Comparison of ENCODE assay signal across 15 cellular contexts in genomic region chr1:175318633-175319032, GRCh38.
DNase-seq lines count a peak whose midpoint lies in the region; ATAC-seq and TF ChIP-seq lines count a peak whose summit lies in the region.
"Had no signal": no experiment of that assay in that cellular context is flagged by ENCODE, and none has a peak within 500 bp of the region (broad histone marks: within the 10 kb centered on the region; RNA-seq: fewer than 3 reads in every experiment).

No MANE protein-coding gene starts in this region.

- peaks cover 40% of the 10 kb centered on the region for H3K27me3 Mint-ChIP-seq in stimulated activated naive CD8-positive, alpha-beta T cell treated with anti-CD3 and anti-CD28 coated beads, Interleukin-15, amount 100 ng/mL, for 72 hours

- H3K9ac ChIP-seq in stomach smooth muscle (ENCODE audit: low read length in 2 of 2), result peak overlapping the region in 1 of 2 donors; percentile 24
- H3K9ac ChIP-seq: GM23248 had no signal

- H3K4me1 ChIP-seq in body of pancreas, result peaks cover 40% of the 10 kb centered on the region
- peaks cover 33 to 35% of the 10 kb centered on the region in 2 experiments for H3K4me1 ChIP-seq in neutrophil (ENCODE audit: control insufficient read depth in 1 of 2, insufficient read depth in 1 of 2, low read depth in 1 of 2, low read length in 1 of 2)
- H3K4me1 ChIP-seq in stomach smooth muscle (ENCODE audit: control insufficient read depth, insufficient read depth, low read length), result peaks cover 2% of the 10 kb centered on the region

- TF ChIP-seq CTCF in HL-60 (IDR thresholded peaks at IDR 0.05; ENCODE audit: insufficient read depth, low read length), result no peak
- no peak for TF ChIP-seq CTCF in body of pancreas (IDR thresholded peaks at IDR 0.05)
- no peak for TF ChIP-seq CTCF in neutrophil (IDR thresholded peaks at IDR 0.05)

- peaks cover 26% of the 10 kb centered on the region for H3K4me1 Mint-ChIP-seq in stimulated activated naive CD8-positive, alpha-beta T cell treated with anti-CD3 and anti-CD28 coated beads, Interleukin-15, amount 100 ng/mL, for 72 hours

- H3K9me3 ChIP-seq in body of pancreas (no peaks in the 10 kb centered on the region), neutrophil (no peaks in the 10 kb centered on the region), stomach smooth muscle (ENCODE audit: control insufficient read depth in 2 of 2, low read length in 2 of 2) (no peaks in the 10 kb centered on the region)
- H3K9me3 ChIP-seq: MG63 had no signal

- TF ChIP-seq POLR2A in body of pancreas (IDR thresholded peaks at IDR 0.05), result no peak

- intact Hi-C loops in body of pancreas (cut with DNase I), result no loop called here

- H3K27ac Mint-ChIP-seq in stimulated activated naive CD8-positive, alpha-beta T cell treated with anti-CD3 and anti-CD28 coated beads, Interleukin-15, amount 100 ng/mL, for 72 hours, result no peak overlapping the region

- H3K4me3 ChIP-seq in HL-60 (replicated peaks; ENCODE audit: insufficient read depth, low read length), result no peak overlapping the region
- H3K4me3 ChIP-seq in body of pancreas, result no peak overlapping the region
- no peak overlapping the region for H3K4me3 ChIP-seq in neutrophil (ENCODE audit: low read depth in 1 of 2, low read length in 1 of 2)
- no peak overlapping the region for H3K4me3 ChIP-seq in stomach smooth muscle (ENCODE audit: low read length in 2 of 2)
- H3K4me3 ChIP-seq: GM23248, MG63 had no signal

- ATAC-seq in body of pancreas, result no peak
- ATAC-seq in stimulated activated naive CD8-positive, alpha-beta T cell treated with anti-CD3 and anti-CD28 coated beads, Interleukin-15, amount 100 ng/mL, for 72 hours, result no peak
- ATAC-seq in GM21529 (IDR thresholded peaks at IDR 0.05; ENCODE audit: unreplicated experiment), result no peak
- ATAC-seq in HG03108 (IDR thresholded peaks at IDR 0.05; ENCODE audit: unreplicated experiment), result no peak

- H3K27me3 ChIP-seq in HL-60 (ENCODE audit: insufficient read depth, poor library complexity, severe bottlenecking) (no peaks in the 10 kb centered on the region), body of pancreas (no peaks in the 10 kb centered on the region), neutrophil (no peaks in the 10 kb centered on the region), stomach smooth muscle (ENCODE audit: control insufficient read depth in 1 of 2, insufficient read depth in 2 of 2, low read length in 2 of 2) (no peaks in the 10 kb centered on the region)

- H3K27ac ChIP-seq in HL-60 (replicated peaks) (0 out of 2 replicates have a peak overlapping the region, but pooled peaks have one; percentile 11), body of pancreas (peak overlapping the region; percentile 63 to 87 (median 85)), neutrophil (peak overlapping the region; percentile 74), stomach smooth muscle (ENCODE audit: low read length) (peak overlapping the region; percentile 2)
- H3K27ac ChIP-seq: GM23248 had no signal

- H3K36me3 ChIP-seq in body of pancreas (replicated peaks in 1 of 2; ENCODE audit: insufficient read depth in 1 of 2, low read depth in 2 of 2), result no peaks in the 10 kb centered on the region
- no peaks in the 10 kb centered on the region for H3K36me3 ChIP-seq in neutrophil
- H3K36me3 ChIP-seq in stomach smooth muscle (ENCODE audit: control insufficient read depth in 2 of 2, insufficient read depth in 2 of 2, low read length in 2 of 2), result no peaks in the 10 kb centered on the region
- H3K36me3 ChIP-seq: MG63 had no signal

- H3K9me3 Mint-ChIP-seq in stimulated activated naive CD8-positive, alpha-beta T cell treated with anti-CD3 and anti-CD28 coated beads, Interleukin-15, amount 100 ng/mL, for 72 hours, result no peaks in the 10 kb centered on the region
- H3K9me3 Mint-ChIP-seq: CD4-positive, alpha-beta memory T cell had no signal

- WGBS in body of pancreas, 2 donors, result 69 to 96% methylated on average over 2 of the region's 2 CpGs

- no peak for DNase-seq in HL-60 (ENCODE audit: low read depth in 1 of 2, low spot score in 1 of 2)
- DNase-seq in body of pancreas, result no peak
- DNase-seq in stimulated activated naive CD8-positive, alpha-beta T cell treated with anti-CD3 and anti-CD28 coated beads, Interleukin-15, amount 100 ng/mL, for 72 hours, result no peak
- DNase-seq: CD4-positive, alpha-beta memory T cell; DMS79; MG63; NCI-H1092 treated with DMSO at 0.1 percent for 48 hours; NCI-H187; NCI-H446 treated with DMSO at 0.1 percent for 48 hours; NCI-H774 had no signal

- no peak overlapping the region for H3K4me3 Mint-ChIP-seq in stimulated activated naive CD8-positive, alpha-beta T cell treated with anti-CD3 and anti-CD28 coated beads, Interleukin-15, amount 100 ng/mL, for 72 hours
- H3K4me3 Mint-ChIP-seq: CD4-positive, alpha-beta memory T cell had no signal

Comparison
In these comparisons a context has a peak if more than half of its experiments do, and no peak if none do; other contexts are left out.
1. H3K27ac ChIP-seq: peak in every context shown above with its lines; median percentile 85 in body of pancreas; 74 in neutrophil; 11 in HL-60; 2 in stomach smooth muscle.